5 cellular contexts compared by ENCODE assay signal in genomic region chr11:124968197-124968596, GRCh38. TPM values are rescaled to one million over a fixed set of nuclear protein-coding genes. Genes with fewer than 3 reads are reported as not detected.
"Had no signal": no experiment of that assay in that cellular context is flagged by ENCODE, and none has a peak within 500 bp of the region (broad histone marks: within the 10 kb centered on the region; RNA-seq: fewer than 3 reads in every experiment).

No MANE protein-coding gene starts in this region.

RNA-seq across cellular contexts. Expression of gene HEPACAM, which starts 32.4 kb away (rescaled TPM):
- total RNA-seq: HT-29, K562 had no signal
- polyA plus RNA-seq: IgD-negative memory B cell, K562 had no signal

RNA-seq across cellular contexts. Expression of gene HEPN1, which starts 49.1 kb away (rescaled TPM):
- total RNA-seq: HepG2, HT-29, IMR-90, K562 had no signal
- polyA plus RNA-seq: HepG2, IgD-negative memory B cell, IMR-90, K562 had no signal
